In the genomic region with DNA sequence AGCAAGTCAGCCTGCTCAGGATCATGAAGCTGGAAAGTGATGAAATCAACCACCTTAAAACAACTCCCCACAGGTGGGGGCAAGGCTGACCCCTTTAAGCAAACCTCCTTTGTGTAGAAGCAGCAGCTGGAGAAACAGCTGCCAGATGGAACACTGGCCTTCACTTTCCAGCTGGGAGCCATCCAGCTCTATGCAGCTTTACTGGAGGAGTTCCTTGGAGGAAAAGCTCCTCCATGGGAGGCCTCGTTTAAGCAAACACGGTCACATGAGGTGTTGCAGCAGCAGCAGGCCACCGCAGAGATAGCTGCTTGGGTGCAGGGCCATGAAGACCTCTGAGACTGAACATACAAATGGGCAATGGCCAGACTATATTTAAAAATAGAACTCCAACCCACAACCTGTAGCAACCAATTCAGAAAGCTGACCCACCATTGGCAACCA, we compare ENCODE assay signal across 12 cellular contexts. TPM values are rescaled to one million over a fixed set of nuclear protein-coding genes. Genes with fewer than 3 reads are reported as not detected.
DNase-seq lines count a peak whose midpoint lies in the region; ATAC-seq and TF ChIP-seq lines count a peak whose summit lies in the region.
"Had no signal": no experiment of that assay in that cellular context is flagged by ENCODE, and none has a peak within 500 bp of the region (broad histone marks: within the 10 kb centered on the region; RNA-seq: fewer than 3 reads in every experiment).

No MANE protein-coding gene starts in this region.

- H3K4me3 Mint-ChIP-seq in naive thymus-derived CD8-positive, alpha-beta T cell, result no peak overlapping the region
- H3K4me3 Mint-ChIP-seq in activated naive CD8-positive, alpha-beta T cell treated with anti-CD3 and anti-CD28 coated beads for 36 hours, result no peak overlapping the region
- H3K4me3 Mint-ChIP-seq in CD8-positive, alpha-beta T cell, result no peak overlapping the region

- H3K27ac Mint-ChIP-seq in naive thymus-derived CD8-positive, alpha-beta T cell, result no peak overlapping the region
- H3K27ac Mint-ChIP-seq in activated naive CD8-positive, alpha-beta T cell treated with anti-CD3 and anti-CD28 coated beads for 36 hours, result no peak overlapping the region
- no peak overlapping the region for H3K27ac Mint-ChIP-seq in CD8-positive, alpha-beta T cell
- H3K27ac Mint-ChIP-seq: activated naive CD4-positive, alpha-beta T cell treated with anti-CD3 and anti-CD28 coated beads, Interleukin-2, amount 50 U/mL, for 72 hours had no signal

- H3K27me3 Mint-ChIP-seq in naive thymus-derived CD8-positive, alpha-beta T cell, result peaks cover 5 to 15% (median 10%) of the 10 kb centered on the region in 5 donors
- H3K27me3 Mint-ChIP-seq in activated naive CD8-positive, alpha-beta T cell treated with anti-CD3 and anti-CD28 coated beads for 36 hours, result peaks cover 9% of the 10 kb centered on the region
- peaks cover 9% of the 10 kb centered on the region for H3K27me3 Mint-ChIP-seq in CD8-positive, alpha-beta T cell (ENCODE audit: low read depth)

- POLR2A ChIA-PET in naive thymus-derived CD8-positive, alpha-beta T cell (lab: Charles Lee), result no interaction called here
- POLR2A ChIA-PET in CD8-positive, alpha-beta T cell (lab: Charles Lee), result no interaction called here

- intact Hi-C loops in CD8-positive, alpha-beta T cell (cut with DNase I, micrococcal nuclease), result no loop called here

- no peaks in the 10 kb centered on the region for H3K9me3 Mint-ChIP-seq in naive thymus-derived CD8-positive, alpha-beta T cell
- no peaks in the 10 kb centered on the region for H3K9me3 Mint-ChIP-seq in activated naive CD8-positive, alpha-beta T cell treated with anti-CD3 and anti-CD28 coated beads for 36 hours
- H3K9me3 Mint-ChIP-seq in CD8-positive, alpha-beta T cell, result no peaks in the 10 kb centered on the region
- H3K9me3 Mint-ChIP-seq: activated naive CD4-positive, alpha-beta T cell treated with anti-CD3 and anti-CD28 coated beads, Interleukin-2, amount 50 U/mL, for 72 hours had no signal

- CTCF ChIA-PET in CD8-positive, alpha-beta T cell (lab: Charles Lee), result no interaction called here

- no peaks in the 10 kb centered on the region for H3K36me3 ChIP-seq in CD8-positive, alpha-beta T cell (ENCODE audit: insufficient read depth, low read length)

- H3K27ac ChIP-seq in CD8-positive, alpha-beta T cell (ENCODE audit: low read depth, low read length), result no peak overlapping the region

- no peaks in the 10 kb centered on the region for H3K36me3 Mint-ChIP-seq in naive thymus-derived CD8-positive, alpha-beta T cell
- H3K36me3 Mint-ChIP-seq in activated naive CD8-positive, alpha-beta T cell treated with anti-CD3 and anti-CD28 coated beads for 36 hours, result no peaks in the 10 kb centered on the region
- no peaks in the 10 kb centered on the region for H3K36me3 Mint-ChIP-seq in CD8-positive, alpha-beta T cell
- H3K36me3 Mint-ChIP-seq: activated naive CD4-positive, alpha-beta T cell treated with anti-CD3 and anti-CD28 coated beads, Interleukin-2, amount 50 U/mL, for 72 hours had no signal

- no peaks in the 10 kb centered on the region for H3K4me1 ChIP-seq in CD8-positive, alpha-beta T cell (ENCODE audit: insufficient read depth, low read length)

- no peak for ATAC-seq in naive thymus-derived CD8-positive, alpha-beta T cell
- ATAC-seq in CD8-positive, alpha-beta T cell, result no peak
- ATAC-seq: activated naive CD4-positive, alpha-beta T cell treated with anti-CD3 and anti-CD28 coated beads, Interleukin-2, amount 50 U/mL, for 72 hours had no signal

- H3K4me3 ChIP-seq in cardiac fibroblast (replicated peaks in 1 of 2; ENCODE audit: low read depth in 2 of 2, low read length in 2 of 2), result no peak overlapping the region
- no peak overlapping the region for H3K4me3 ChIP-seq in CD8-positive, alpha-beta T cell (ENCODE audit: low read depth, low read length)

- H3K4me1 Mint-ChIP-seq in naive thymus-derived CD8-positive, alpha-beta T cell, result no peaks in the 10 kb centered on the region
- peaks cover 4% of the 10 kb centered on the region for H3K4me1 Mint-ChIP-seq in activated naive CD8-positive, alpha-beta T cell treated with anti-CD3 and anti-CD28 coated beads for 36 hours
- no peaks in the 10 kb centered on the region for H3K4me1 Mint-ChIP-seq in CD8-positive, alpha-beta T cell (ENCODE audit: low read depth)

- no peaks in the 10 kb centered on the region for H3K9me3 ChIP-seq in CD8-positive, alpha-beta T cell (ENCODE audit: low read length)

- TF ChIP-seq CTCF in cardiac fibroblast (IDR thresholded peaks at IDR 0.05; ENCODE audit: low read depth, low read length), result no peak
- TF ChIP-seq CTCF in CD8-positive, alpha-beta T cell (IDR thresholded peaks at IDR 0.05), result no peak

- no peaks in the 10 kb centered on the region for H3K27me3 ChIP-seq in CD8-positive, alpha-beta T cell (ENCODE audit: insufficient read depth, low read length)

- DNase-seq in SKM-1 treated with dmso at 0.1 percent for 144 hours (lab: John Stamatoyannopoulos, UW; ENCODE audit: unreplicated experiment) (peak; percentile 36), SKM-1 (lab: John Stamatoyannopoulos, UW; ENCODE audit: unreplicated experiment) (no peak), cardiac fibroblast (ENCODE audit: low read depth in 2 of 2) (peak; percentile 61 to 93), mucosa of gallbladder (ENCODE audit: low spot score) (peak; percentile 70), ureter (ENCODE audit: low spot score) (peak; percentile 59)
- DNase-seq in naive thymus-derived CD8-positive, alpha-beta T cell, result no peak
- no peak for DNase-seq in activated naive CD8-positive, alpha-beta T cell treated with anti-CD3 and anti-CD28 coated beads for 36 hours
- DNase-seq in CD8-positive, alpha-beta T cell, result no peak
- DNase-seq: activated CD4-positive, alpha-beta T cell treated with anti-CD3 and anti-CD28 coated beads for 48 hours; islet precursor cell; NCI-H187 had no signal

RNA-seq across cellular contexts. Expression of gene DLG5, which starts 13.0 kb away (rescaled TPM):
- total RNA-seq in mucosa of gallbladder (52.6 TPM), ureter (75.7 TPM)
- under 1 TPM; 0.30 to 0.55 TPM for total RNA-seq in naive thymus-derived CD8-positive, alpha-beta T cell
- under 1 TPM in 2 of 3 donors, not detected in 1; 0.04 to 0.54 TPM for polyA plus RNA-seq in naive thymus-derived CD8-positive, alpha-beta T cell
- 1 to 10 TPM; 1.6 to 2.1 TPM for total RNA-seq in activated naive CD8-positive, alpha-beta T cell treated with anti-CD3 and anti-CD28 coated beads for 36 hours
- 1 to 10 TPM; 5.5 to 6.3 TPM for total RNA-seq in CD8-positive, alpha-beta T cell

Comparison
In these comparisons a context has a peak if more than half of its experiments do, and no peak if none do; other contexts are left out.
1. DNase-seq: peak in SKM-1 treated with dmso at 0.1 percent for 144 hours (single experiment), cardiac fibroblast (2 of 2), mucosa of gallbladder (single experiment) and ureter (single experiment); none in SKM-1 (single experiment), naive thymus-derived CD8-positive, alpha-beta T cell (0 of 10), activated naive CD8-positive, alpha-beta T cell treated with anti-CD3 and anti-CD28 coated beads for 36 hours (single experiment) and CD8-positive, alpha-beta T cell (0 of 7).